2 cellular contexts compared by ENCODE assay signal in genomic region chr2:46488389-46488788, GRCh38.
TF ChIP-seq lines count a peak whose summit lies in the region.

No MANE protein-coding gene starts in this region.

TF ChIP-seq in HCT116, 20 proteins besides CTCF, POLR2A, EP300 and RAD21:
- no peak for TF ChIP-seq SRF (IDR thresholded peaks at IDR 0.05; ENCODE audit: low read depth)

TF ChIP-seq in SK-N-SH, 30 proteins besides CTCF, POLR2A, EP300 and RAD21:
- TF ChIP-seq YY1 (IDR thresholded peaks at IDR 0.05; ENCODE audit: low read depth) (no peak), ZBTB33 (IDR thresholded peaks at IDR 0.05; ENCODE audit: borderline replicate concordance, low read depth) (no peak), SIN3A (IDR thresholded peaks at IDR 0.05; ENCODE audit: borderline replicate concordance, low read depth, low read length) (no peak), GABPA (IDR thresholded peaks at IDR 0.05; ENCODE audit: low read depth) (no peak), REST (IDR thresholded peaks at IDR 0.05; ENCODE audit: low read depth, low read length) (no peak), USF1 (IDR thresholded peaks at IDR 0.05; ENCODE audit: borderline replicate concordance, low read depth) (no peak), EZH2phosphoT487 (IDR thresholded peaks at IDR 0.05; ENCODE audit: borderline replicate concordance, low read depth) (no peak)
TF ChIP-seq in SK-N-SH: peak in this region for 0.
